Comparison of ENCODE assay signal across 8 cellular contexts in genomic region chr10:124742418-124743187, GRCh38. TPM values are rescaled to one million over a fixed set of nuclear protein-coding genes. Genes with fewer than 3 reads are reported as not detected.
DNase-seq lines count a peak whose midpoint lies in the region; ATAC-seq, FAIRE-seq and TF ChIP-seq lines count a peak whose summit lies in the region.

No MANE protein-coding gene starts in this region.

- BruUV-seq in GM12878 (replicated peaks; lab: Mats Ljungman, UMichigan) = no TSS peak

- H4K20me1 ChIP-seq in GM12878 (ENCODE audit: control insufficient read depth, insufficient read depth) = no peaks in the 10 kb centered on the region; the same call in 1 of the 2 replicates

- peak overlapping the region; percentile 84 for H3K4me3 ChIP-seq in GM12878

- no peak for FAIRE-seq in GM12878 (lab: Jason Lieb, UNC)

- peaks cover 2% of the 10 kb centered on the region for H3K27me3 Mint-ChIP-seq in activated CD8-positive, alpha-beta memory T cell treated with anti-CD3 and anti-CD28 coated beads, Interleukin-2, amount 10 ng/mL, durations not matched to agents 7 days and 5 days
- H3K27me3 Mint-ChIP-seq in stimulated activated naive B cell treated with anti-CD40 and anti-IgM and Interleukin-4, amounts not matched to agents 10 μg/mL and 1 μg/mL and 100 μg/mL, for 72 hours = no peaks in the 10 kb centered on the region

- H3K9me3 Mint-ChIP-seq in activated CD8-positive, alpha-beta memory T cell treated with anti-CD3 and anti-CD28 coated beads, Interleukin-2, amount 10 ng/mL, durations not matched to agents 7 days and 5 days (ENCODE audit: low read depth) = no peaks in the 10 kb centered on the region
- no peaks in the 10 kb centered on the region for H3K9me3 Mint-ChIP-seq in stimulated activated naive B cell treated with anti-CD40 and anti-IgM and Interleukin-4, amounts not matched to agents 10 μg/mL and 1 μg/mL and 100 μg/mL, for 72 hours

- peaks cover 64% of the 10 kb centered on the region for H3K4me1 Mint-ChIP-seq in activated CD8-positive, alpha-beta memory T cell treated with anti-CD3 and anti-CD28 coated beads, Interleukin-2, amount 10 ng/mL, durations not matched to agents 7 days and 5 days
- H3K4me1 Mint-ChIP-seq in stimulated activated naive B cell treated with anti-CD40 and anti-IgM and Interleukin-4, amounts not matched to agents 10 μg/mL and 1 μg/mL and 100 μg/mL, for 72 hours = peaks cover 50 to 55% of the 10 kb centered on the region in 2 donors

- peak overlapping the region; percentile 68 for H3K9ac ChIP-seq in GM12878 (ENCODE audit: control insufficient read depth, insufficient read depth, low read length)

- intact Hi-C loops in GM12878 (cut with micrococcal nuclease; ENCODE audit: unreplicated experiment) = loop anchor here (5.0 to 10.0 kb wide), 5 partner anchors 85 to 748 kb away; no protein-coding TSS in a partner anchor

- no peak for DNase-seq in activated CD8-positive, alpha-beta memory T cell treated with anti-CD3 and anti-CD28 coated beads, Interleukin-2, amount 10 ng/mL, durations not matched to agents 7 days and 5 days
- DNase-seq in activated CD8-positive, alpha-beta memory T cell treated with anti-CD3 and anti-CD28 coated beads, Interleukin-2, amount 50 U/mL, for 4 hours = no peak
- DNase-seq in NCI-H2171 treated with DMSO at 0.1 percent for 48 hours (lab: John Stamatoyannopoulos, UW) (peak; percentile 51), GM12878 (ENCODE audit: low read depth, low spot score) (no peak), inferior parietal cortex (ENCODE audit: extremely low spot score) (peak; percentile 70)
- DNase-seq in stimulated activated naive B cell treated with anti-CD40 and anti-IgM and Interleukin-4, amounts not matched to agents 10 μg/mL and 1 μg/mL and 100 μg/mL, for 72 hours = no peak
- DNase-seq in activated effector memory CD4-positive, alpha-beta T cell treated with anti-CD3 and anti-CD28 coated beads, Interleukin-2, amount 50 U/mL, for 16 hours = no peak

- peak overlapping the region; percentile 48 for H3K4me2 ChIP-seq in GM12878 (ENCODE audit: control insufficient read depth, insufficient read depth)

- H3K36me3 Mint-ChIP-seq in activated CD8-positive, alpha-beta memory T cell treated with anti-CD3 and anti-CD28 coated beads, Interleukin-2, amount 10 ng/mL, durations not matched to agents 7 days and 5 days = peaks cover 4% of the 10 kb centered on the region
- peaks cover 1 to 17% of the 10 kb centered on the region in 2 donors for H3K36me3 Mint-ChIP-seq in stimulated activated naive B cell treated with anti-CD40 and anti-IgM and Interleukin-4, amounts not matched to agents 10 μg/mL and 1 μg/mL and 100 μg/mL, for 72 hours

- peak overlapping the region; percentile 87 for H3K27ac Mint-ChIP-seq in activated CD8-positive, alpha-beta memory T cell treated with anti-CD3 and anti-CD28 coated beads, Interleukin-2, amount 10 ng/mL, durations not matched to agents 7 days and 5 days
- peak overlapping the region; percentile 95 for H3K27ac Mint-ChIP-seq in stimulated activated naive B cell treated with anti-CD40 and anti-IgM and Interleukin-4, amounts not matched to agents 10 μg/mL and 1 μg/mL and 100 μg/mL, for 72 hours

- no peak for ATAC-seq in activated CD8-positive, alpha-beta memory T cell treated with anti-CD3 and anti-CD28 coated beads, Interleukin-2, amount 10 ng/mL, durations not matched to agents 7 days and 5 days
- ATAC-seq in GM12878 (peak; percentile 11), GM21723 (IDR thresholded peaks at IDR 0.05; ENCODE audit: unreplicated experiment) (no peak)
- no peak for ATAC-seq in stimulated activated naive B cell treated with anti-CD40 and anti-IgM and Interleukin-4, amounts not matched to agents 10 μg/mL and 1 μg/mL and 100 μg/mL, for 72 hours (replicated peaks)

- TF ChIP-seq RAD21 in GM12878 (IDR thresholded peaks at IDR 0.05; ENCODE audit: insufficient read depth, low read depth, low read length) = no peak

- RAD21 ChIA-PET in GM12878 (lab: Charles Lee; ENCODE audit: unreplicated experiment) = interaction anchor here (0.7 to 8.2 kb wide), 20 partner anchors 9 to 213 kb away, joined by 3 to 360 read pairs (median 16); no protein-coding TSS in a partner anchor

- POLR2A ChIA-PET in GM12878 (lab: Charles Lee) = interaction anchor here (0.6 to 4.9 kb wide), 8 partner anchors 9 to 1424 kb away, joined by 3 to 134 read pairs (median 3); no protein-coding TSS in a partner anchor

- in situ Hi-C loops in GM12878 (cut with MboI) = loop anchor here (5.0 kb wide), 1 partner anchor 205 kb away; no protein-coding TSS in a partner anchor

- peak overlapping the region; percentile 80 for H3K4me3 Mint-ChIP-seq in activated CD8-positive, alpha-beta memory T cell treated with anti-CD3 and anti-CD28 coated beads, Interleukin-2, amount 10 ng/mL, durations not matched to agents 7 days and 5 days
- H3K4me3 Mint-ChIP-seq in stimulated activated naive B cell treated with anti-CD40 and anti-IgM and Interleukin-4, amounts not matched to agents 10 μg/mL and 1 μg/mL and 100 μg/mL, for 72 hours = peak overlapping the region; percentile 93 to 95

- H3K27ac ChIP-seq in GM12878 (ENCODE audit: control insufficient read depth, insufficient read depth) = peak overlapping the region; percentile 47; the same call in 1 of the 2 replicates

- H3K27me3 ChIP-seq in GM12878 (replicated peaks in 1 of 2; ENCODE audit: control insufficient read depth in 2 of 2, insufficient read depth in 2 of 2, low read length in 1 of 2) = no peaks in the 10 kb centered on the region

- SMC1A ChIA-PET in GM12878 (lab: Charles Lee; ENCODE audit: uncharacterized antibody, unreplicated experiment) = interaction anchor here (0.6 to 8.0 kb wide), 17 partner anchors 12 to 205 kb away, joined by 3 to 351 read pairs (median 9); no protein-coding TSS in a partner anchor

- WGBS in GM12878 (ENCODE audit: insufficient coverage, insufficient replicate concordance, low lambda C conversion rate, missing lambda C conversion rate) = under 1% methylated on average over 40 of the region's 42 CpGs

- peak overlapping the region; percentile 59 for H2AFZ ChIP-seq in GM12878 (ENCODE audit: control insufficient read depth, low read depth, low read length)

- no peaks in the 10 kb centered on the region; a peak in 1 of 4 replicates for H3K36me3 ChIP-seq in GM12878 (ENCODE audit: control insufficient read depth in 2 of 2, insufficient read depth in 2 of 2, low read length in 1 of 2)

- TF ChIP-seq EP300 in GM12878 (IDR thresholded peaks at IDR 0.05; ENCODE audit: borderline replicate concordance in 1 of 2, control insufficient read depth in 1 of 2, low read depth in 2 of 2, low read length in 2 of 2) = no peak

- TF ChIP-seq CTCF in GM12878 (IDR thresholded peaks at IDR 0.05 in 2 of 3, conservative IDR thresholded peaks at IDR 0.05 in 1 of 3; ENCODE audit: control insufficient read depth in 2 of 3, extremely low read depth in 1 of 3, insufficient read depth in 1 of 3, low read depth in 3 of 3, low read length in 3 of 3) = peak in 2 of 3 experiments; percentile 15 to 21; a peak in 2 of 6 replicates

- CTCF ChIA-PET in activated CD8-positive, alpha-beta memory T cell treated with anti-CD3 and anti-CD28 coated beads, Interleukin-2, amount 10 ng/mL, durations not matched to agents 7 days and 5 days (lab: Charles Lee) = interaction anchor here (0.5 to 5.1 kb wide), 33 partner anchors 10 to 319 kb away, joined by 3 to 92 read pairs (median 20); partner anchors contain the start of gene EEF1AKMT2
- CTCF ChIA-PET in GM12878 (lab: Yijun Ruan, JAX) = interaction anchor here (0.7 to 4.9 kb wide), 29 partner anchors 13 to 212 kb away, joined by 3 to 319 read pairs (median 13); partner anchors contain the start of gene ABRAXAS2

- peaks cover 40% of the 10 kb centered on the region for H3K79me2 ChIP-seq in GM12878 (ENCODE audit: control insufficient read depth, insufficient read depth, low read length)

- H3K9me3 ChIP-seq in GM12878 (replicated peaks; ENCODE audit: control insufficient read depth, insufficient read depth, low read length) = no peaks in the 10 kb centered on the region

- H3K4me1 ChIP-seq in GM12878 (ENCODE audit: control insufficient read depth, insufficient read depth, low read length) = peaks cover 36% of the 10 kb centered on the region

- TF ChIP-seq POLR2A in GM12878 (IDR thresholded peaks at IDR 0.05; ENCODE audit: low read depth, low read length) = no peak

RNA-seq across cellular contexts. Expression of gene FAM53B, which starts 1.6 kb away (rescaled TPM):
- total RNA-seq in activated CD8-positive, alpha-beta memory T cell treated with anti-CD3 and anti-CD28 coated beads, Interleukin-2, amount 10 ng/mL, durations not matched to agents 7 days and 5 days = 10 to 100 TPM; 33.5 to 45.5 TPM
- total RNA-seq in GM12878 (2013; cell fraction: nucleolus; rRNA removed) = 50.5 and 56.5 TPM in 2 replicates
- 20.6 and 26.3 TPM in 2 replicates for total RNA-seq in GM12878 (2014; rRNA removed)
- 9.8 and 12.2 TPM in 2 replicates for total RNA-seq in GM12878 (2014; rRNA removed; fragmentation: Illumina TruSeq; extraction: Trizol)
- 25.2 and 26.1 TPM in 2 replicates for total RNA-seq in GM12878 (2021)
- 3.7 TPM for polyA plus RNA-seq in GM12878 (2011; ENCODE audit: low read depth)
- 6.3 and 8.6 TPM in 2 replicates for polyA plus RNA-seq in GM12878 (2011; rRNA removed)
- polyA plus RNA-seq in GM12878 (2011; cell fraction: cytosol; rRNA removed) = 10.5 and 14.4 TPM in 2 replicates
- 14.4 and 19.5 TPM in 2 replicates for polyA plus RNA-seq in GM12878 (2011; cell fraction: nucleus; rRNA removed)
- 7.8 and 8.4 TPM in 2 replicates for polyA plus RNA-seq in GM12878 (2012)
- 2.7 and 6.5 TPM in 2 replicates for polyA plus RNA-seq in GM12878 (2014; fragmentation: Illumina TruSeq; extraction: Trizol)
- under 1 TPM; 0.05 to 0.16 TPM for polyA plus RNA-seq in GM12878 (2014; fragmentation: Nextera tagmentation; extraction: Ambion mirVana)
- polyA plus RNA-seq in GM12878 (2014; rRNA removed) = 14.8 and 15.6 TPM in 2 replicates
- polyA plus RNA-seq in GM12878 (2016; fragmentation: Nextera tagmentation; extraction: Ambion mirVana) = 1 to 10 TPM; 4.9 to 7.7 TPM
- polyA minus RNA-seq in GM12878 (2011; rRNA and poly(A)+ RNA removed) = 15.6 and 28.6 TPM in 2 replicates
- 13.3 and 14.2 TPM in 2 replicates for polyA minus RNA-seq in GM12878 (2011; cell fraction: cytosol; rRNA and poly(A)+ RNA removed)
- polyA minus RNA-seq in GM12878 (2011; cell fraction: nucleus; rRNA and poly(A)+ RNA removed) = 11.6 and 25.5 TPM in 2 replicates

RNA-seq across cellular contexts. Expression of gene EEF1AKMT2, which starts 49.1 kb away (rescaled TPM):
- 10 to 100 TPM; 22.3 to 26.3 TPM for total RNA-seq in activated CD8-positive, alpha-beta memory T cell treated with anti-CD3 and anti-CD28 coated beads, Interleukin-2, amount 10 ng/mL, durations not matched to agents 7 days and 5 days
- 74.3 and 77.7 TPM in 2 replicates for total RNA-seq in GM12878 (2013; cell fraction: nucleolus; rRNA removed)
- total RNA-seq in GM12878 (2014; rRNA removed) (22.2 and 25.1 TPM in 2 replicates), GM12878 (2014; rRNA removed; fragmentation: Illumina TruSeq; extraction: Trizol) (23.8 and 26.2 TPM in 2 replicates), GM12878 (2021) (18.2 and 21.8 TPM in 2 replicates)
- 11.8 TPM for polyA plus RNA-seq in GM12878 (2011; ENCODE audit: low read depth)
- polyA plus RNA-seq in GM12878 (2011; rRNA removed) (24.9 and 43.1 TPM in 2 replicates), GM12878 (2014; fragmentation: Illumina TruSeq; extraction: Trizol) (22.4 and 27.1 TPM in 2 replicates), GM12878 (2014; fragmentation: Nextera tagmentation; extraction: Ambion mirVana) (10 to 100 TPM in 1 of 2 experiments, 1 to 10 TPM in 1; 9.1 to 12.9 TPM), GM12878 (2014; rRNA removed) (18.1 and 22.1 TPM in 2 replicates), GM12878 (2016; fragmentation: Nextera tagmentation; extraction: Ambion mirVana) (10 to 100 TPM; 26.2 to 29.3 TPM)
- 9.6 and 11.9 TPM in 2 replicates for polyA plus RNA-seq in GM12878 (2011; cell fraction: cytosol; rRNA removed)
- 10.8 and 12.3 TPM in 2 replicates for polyA plus RNA-seq in GM12878 (2011; cell fraction: nucleus; rRNA removed)
- polyA plus RNA-seq in GM12878 (2012) = 18.8 and 21.5 TPM in 2 replicates
- 7.2 and 12.3 TPM in 2 replicates for polyA minus RNA-seq in GM12878 (2011; rRNA and poly(A)+ RNA removed)
- 3.7 and 5.9 TPM in 2 replicates for polyA minus RNA-seq in GM12878 (2011; cell fraction: cytosol; rRNA and poly(A)+ RNA removed)
- polyA minus RNA-seq in GM12878 (2011; cell fraction: nucleus; rRNA and poly(A)+ RNA removed) = 14.4 and 19.8 TPM in 2 replicates

RNA-seq across cellular contexts. Expression of gene ABRAXAS2, which starts 59.0 kb away (rescaled TPM):
- total RNA-seq in activated CD8-positive, alpha-beta memory T cell treated with anti-CD3 and anti-CD28 coated beads, Interleukin-2, amount 10 ng/mL, durations not matched to agents 7 days and 5 days = 10 to 100 TPM; 13.5 to 19.0 TPM
- total RNA-seq in GM12878 (2013; cell fraction: nucleolus; rRNA removed) = 10.2 and 10.7 TPM in 2 replicates
- total RNA-seq in GM12878 (2014; rRNA removed) (13.3 and 13.5 TPM in 2 replicates), GM12878 (2014; rRNA removed; fragmentation: Illumina TruSeq; extraction: Trizol) (18.9 and 19.7 TPM in 2 replicates), GM12878 (2021) (12.9 and 13.7 TPM in 2 replicates)
- 7.3 TPM for polyA plus RNA-seq in GM12878 (2011; ENCODE audit: low read depth)
- polyA plus RNA-seq in GM12878 (2011; rRNA removed) (14.6 and 20.6 TPM in 2 replicates), GM12878 (2014; fragmentation: Illumina TruSeq; extraction: Trizol) (20.2 and 24.9 TPM in 2 replicates), GM12878 (2014; fragmentation: Nextera tagmentation; extraction: Ambion mirVana) (1 to 10 TPM; 9.0 to 9.9 TPM), GM12878 (2014; rRNA removed) (9.6 and 11.7 TPM in 2 replicates), GM12878 (2016; fragmentation: Nextera tagmentation; extraction: Ambion mirVana) (10 to 100 TPM; 15.9 to 16.4 TPM)
- 5.9 and 7.0 TPM in 2 replicates for polyA plus RNA-seq in GM12878 (2011; cell fraction: cytosol; rRNA removed)
- 8.4 and 9.2 TPM in 2 replicates for polyA plus RNA-seq in GM12878 (2011; cell fraction: nucleus; rRNA removed)
- 9.0 and 11.3 TPM in 2 replicates for polyA plus RNA-seq in GM12878 (2012)
- polyA minus RNA-seq in GM12878 (2011; rRNA and poly(A)+ RNA removed) = 9.8 and 11.0 TPM in 2 replicates
- 5.9 and 7.1 TPM in 2 replicates for polyA minus RNA-seq in GM12878 (2011; cell fraction: cytosol; rRNA and poly(A)+ RNA removed)
- polyA minus RNA-seq in GM12878 (2011; cell fraction: nucleus; rRNA and poly(A)+ RNA removed) = 2.7 and 3.8 TPM in 2 replicates

Comparison
In these comparisons a context has a peak if more than half of its experiments do, and no peak if none do; other contexts are left out.
1. DNase-seq: peak in NCI-H2171 treated with DMSO at 0.1 percent for 48 hours (single experiment) and inferior parietal cortex (single experiment); none in activated CD8-positive, alpha-beta memory T cell treated with anti-CD3 and anti-CD28 coated beads, Interleukin-2, amount 10 ng/mL, durations not matched to agents 7 days and 5 days (single experiment), activated CD8-positive, alpha-beta memory T cell treated with anti-CD3 and anti-CD28 coated beads, Interleukin-2, amount 50 U/mL, for 4 hours (single experiment), GM12878 (single experiment), stimulated activated naive B cell treated with anti-CD40 and anti-IgM and Interleukin-4, amounts not matched to agents 10 μg/mL and 1 μg/mL and 100 μg/mL, for 72 hours (single experiment) and activated effector memory CD4-positive, alpha-beta T cell treated with anti-CD3 and anti-CD28 coated beads, Interleukin-2, amount 50 U/mL, for 16 hours (single experiment).